13 cellular contexts compared by ENCODE assay signal in the genomic region with DNA sequence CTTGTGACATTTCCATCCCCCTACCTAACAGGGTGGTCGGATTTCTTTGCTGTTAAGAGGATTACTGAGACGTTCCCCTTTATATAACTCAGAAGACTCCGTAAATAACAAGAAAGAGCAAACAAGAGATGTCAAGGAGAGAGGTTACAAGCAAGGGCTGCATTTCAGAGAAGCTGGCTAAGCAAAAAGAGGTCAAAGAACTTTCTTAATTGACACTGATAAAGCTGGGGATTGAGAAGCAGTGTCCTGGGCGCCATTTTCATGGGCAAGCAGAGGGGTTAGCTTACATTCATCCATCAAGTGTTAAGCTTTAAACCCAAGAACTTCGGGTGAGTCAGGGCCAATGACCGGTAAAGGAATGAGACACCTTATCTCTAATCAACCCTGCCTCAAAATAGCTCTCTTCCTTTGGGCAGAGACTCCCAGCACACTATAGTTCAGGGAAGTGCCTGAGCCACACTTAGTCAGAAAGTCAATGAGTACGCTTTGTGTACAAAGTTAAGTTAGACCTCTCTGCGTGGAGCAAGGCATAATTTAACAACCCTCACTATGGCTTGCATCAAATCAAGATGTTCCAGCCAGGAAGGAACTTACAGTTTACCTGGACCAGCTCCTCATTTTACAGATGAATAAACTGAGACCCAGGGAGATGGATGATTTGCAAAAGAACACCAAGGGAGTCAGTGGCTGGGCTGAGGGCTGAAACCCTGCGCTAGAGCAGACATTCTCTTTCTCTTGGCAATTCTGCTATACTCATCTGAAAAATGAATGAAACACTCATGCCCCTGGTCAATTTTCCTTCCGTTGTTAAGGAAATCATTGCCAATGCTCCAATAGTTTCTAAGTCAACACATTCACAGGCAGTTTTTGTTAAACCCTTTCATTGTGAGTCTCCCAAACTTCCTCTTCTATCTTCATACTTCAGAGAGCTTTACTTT. TPM values are rescaled to one million over a fixed set of nuclear protein-coding genes. Genes with fewer than 3 reads are reported as not detected.
DNase-seq lines count a peak whose midpoint lies in the region; ATAC-seq, FAIRE-seq and TF ChIP-seq lines count a peak whose summit lies in the region.
"Had no signal": no experiment of that assay in that cellular context is flagged by ENCODE, and none has a peak within 500 bp of the region (broad histone marks: within the 10 kb centered on the region; RNA-seq: fewer than 3 reads in every experiment).

No MANE protein-coding gene starts in this region.

- H3K79me2 ChIP-seq in astrocyte (ENCODE audit: insufficient read depth, low read length), result no peaks in the 10 kb centered on the region

- H3K9ac ChIP-seq in astrocyte (ENCODE audit: low read length), result no peak overlapping the region

- no peak overlapping the region for H3K27ac ChIP-seq in astrocyte (ENCODE audit: low read depth, low read length)

- FAIRE-seq in astrocyte (lab: Jason Lieb, UNC), result no peak

- H3K27ac Mint-ChIP-seq in astrocyte (ENCODE audit: unreplicated experiment), result peak overlapping the region; percentile 58
- no peak overlapping the region for H3K27ac Mint-ChIP-seq in T-helper 17 cell
- H3K27ac Mint-ChIP-seq: activated CD4-positive, alpha-beta memory T cell treated with anti-CD3 and anti-CD28 coated beads, Interleukin-2, amount 10 ng/mL, durations not matched to agents 7 days and 5 days; CD8-positive, alpha-beta T cell; dendritic cell treated with granulocyte-macrophage colony-stimulating factor and Interleukin-4, amounts not matched to agents 40 ng/mL and 50 ng/mL, for 4 days had no signal

- no peak for TF ChIP-seq CTCF in astrocyte (IDR thresholded peaks at IDR 0.05; ENCODE audit: insufficient read depth, low read depth, low read length)
- TF ChIP-seq CTCF in retinal pigment epithelial cell (conservative IDR thresholded peaks at IDR 0.05; ENCODE audit: low read depth, low read length), result no peak

- H3K27me3 ChIP-seq in astrocyte (ENCODE audit: insufficient read depth, low read length), result no peaks in the 10 kb centered on the region

- H4K20me1 ChIP-seq in astrocyte (ENCODE audit: insufficient read depth, low read length), result no peaks in the 10 kb centered on the region

- no peaks in the 10 kb centered on the region for H3K9me3 Mint-ChIP-seq in astrocyte (ENCODE audit: unreplicated experiment)
- H3K9me3 Mint-ChIP-seq: CD8-positive, alpha-beta T cell; dendritic cell treated with granulocyte-macrophage colony-stimulating factor and Interleukin-4, amounts not matched to agents 40 ng/mL and 50 ng/mL, for 4 days had no signal

- DNase-seq in KBM-7 (peak; percentile 28), astrocyte (ENCODE audit: low read depth) (peak; percentile 81), islet precursor cell (peak; percentile 81), retinal pigment epithelial cell (ENCODE audit: low read depth) (peak; percentile 78), RPMI8226 (no peak), T-helper 17 cell (no peak)
- no peak for DNase-seq in activated CD4-positive, alpha-beta T cell treated with anti-CD3 and anti-CD28 coated beads for 1 hour
- DNase-seq: activated CD4-positive, alpha-beta memory T cell treated with anti-CD3 and anti-CD28 coated beads, Interleukin-2, amount 10 ng/mL, durations not matched to agents 7 days and 5 days; activated naive CD4-positive, alpha-beta T cell treated with anti-CD3 and anti-CD28 coated beads, Interleukin-2, amount 50 U/mL, for 16 hours; CD8-positive, alpha-beta T cell; T-helper 2 cell had no signal

- in situ Hi-C loops in KBM-7 (cut with MboI; ENCODE audit: low pct_unique_long_range_greater_than_20kb, low sequenced_read_pairs), result no loop called here

- ATAC-seq in HG03457 (IDR thresholded peaks at IDR 0.05; ENCODE audit: unreplicated experiment) (no peak), T-helper 17 cell (no peak)
- ATAC-seq: CD8-positive, alpha-beta T cell had no signal

- H2AFZ ChIP-seq in astrocyte (ENCODE audit: low read depth, low read length), result peak overlapping the region; percentile 42

- H3K36me3 Mint-ChIP-seq in astrocyte (ENCODE audit: low read depth, unreplicated experiment), result no peaks in the 10 kb centered on the region
- no peaks in the 10 kb centered on the region for H3K36me3 Mint-ChIP-seq in T-helper 17 cell (ENCODE audit: low read depth)
- H3K36me3 Mint-ChIP-seq: CD8-positive, alpha-beta T cell had no signal

- H3K4me1 Mint-ChIP-seq in astrocyte (ENCODE audit: low read depth, unreplicated experiment) (peaks cover 36% of the 10 kb centered on the region), T-helper 17 cell (peaks cover 10% of the 10 kb centered on the region)

- no peaks in the 10 kb centered on the region for H3K9me3 ChIP-seq in astrocyte (ENCODE audit: insufficient read depth, low read depth, low read length)
- H3K9me3 ChIP-seq in T-helper 17 cell (ENCODE audit: control insufficient read depth, low read length, poor library complexity, severe bottlenecking), result no peaks in the 10 kb centered on the region

- H3K27me3 Mint-ChIP-seq in astrocyte (ENCODE audit: low read depth, unreplicated experiment) (no peaks in the 10 kb centered on the region), T-helper 17 cell (peaks cover 6% of the 10 kb centered on the region)

- H3K4me2 ChIP-seq in astrocyte (ENCODE audit: low read length), result peak overlapping the region; percentile 46

- H3K4me3 ChIP-seq in astrocyte (ENCODE audit: insufficient read depth, low read depth, low read length) (no peak overlapping the region), retinal pigment epithelial cell (ENCODE audit: low read length) (peak overlapping the region; percentile 4)

- H3K4me3 Mint-ChIP-seq in astrocyte (ENCODE audit: unreplicated experiment) (no peak overlapping the region), T-helper 17 cell (no peak overlapping the region)
- H3K4me3 Mint-ChIP-seq: activated CD4-positive, alpha-beta memory T cell treated with anti-CD3 and anti-CD28 coated beads, Interleukin-2, amount 10 ng/mL, durations not matched to agents 7 days and 5 days; CD8-positive, alpha-beta T cell; dendritic cell treated with granulocyte-macrophage colony-stimulating factor and Interleukin-4, amounts not matched to agents 40 ng/mL and 50 ng/mL, for 4 days had no signal

- no peaks in the 10 kb centered on the region for H3K36me3 ChIP-seq in astrocyte (ENCODE audit: insufficient read depth, low read length)

- H3K4me1 ChIP-seq in astrocyte (ENCODE audit: insufficient read depth, low read length), result peaks cover 16% of the 10 kb centered on the region

RNA-seq across cellular contexts. Expression of gene CCNL1, which starts 44.6 kb away (rescaled TPM):
- 63.2 and 66.8 TPM in 2 replicates for total RNA-seq in astrocyte
- total RNA-seq in T-helper 17 cell, result 1,000 to 10,000 TPM; 1,190 to 1,257 TPM

Comparison
In these comparisons a context has a peak if more than half of its experiments do, and no peak if none do; other contexts are left out.
1. DNase-seq: peak in KBM-7 (single experiment), astrocyte (single experiment), islet precursor cell (single experiment) and retinal pigment epithelial cell (single experiment); none in RPMI8226 (single experiment), activated CD4-positive, alpha-beta T cell treated with anti-CD3 and anti-CD28 coated beads for 1 hour (single experiment) and T-helper 17 cell (0 of 3).
2. RNA of gene CCNL1, which starts 44.6 kb away (total RNA-seq): 1,190 to 1,257 TPM in T-helper 17 cell; 63.2 to 66.8 TPM in astrocyte; every median in the first group is over 10 times any median in the second.